9 cellular contexts compared by ENCODE assay signal in genomic region chr14:89349196-89350008, GRCh38.
DNase-seq lines count a peak whose midpoint lies in the region; ATAC-seq and TF ChIP-seq lines count a peak whose summit lies in the region.
"Had no signal": no experiment of that assay in that cellular context is flagged by ENCODE, and none has a peak within 500 bp of the region (broad histone marks: within the 10 kb centered on the region; RNA-seq: fewer than 3 reads in every experiment).

No MANE protein-coding gene starts in this region.

- H3K4me3 ChIP-seq in IMR-90 (ENCODE audit: insufficient read depth, low read depth, low read length) (no peak overlapping the region), esophagus muscularis mucosa (no peak overlapping the region), trophoblast cell (ENCODE audit: low read depth, low read length) (no peak overlapping the region)

- no peaks in the 10 kb centered on the region for H3K79me2 ChIP-seq in trophoblast cell (ENCODE audit: control insufficient read depth, insufficient read depth, low read length, poor library complexity)

- H3K79me1 ChIP-seq in IMR-90 (ENCODE audit: low read depth in 1 of 2, low read length in 2 of 2) (peaks cover 49 to 66% of the 10 kb centered on the region in 2 experiments), trophoblast cell (ENCODE audit: low read length) (no peaks in the 10 kb centered on the region)

- no peak overlapping the region for H3K9ac ChIP-seq in IMR-90 (ENCODE audit: low read depth, low read length)
- H3K9ac ChIP-seq in trophoblast cell (ENCODE audit: low read length): no peak overlapping the region

- H2AK5ac ChIP-seq in IMR-90 (ENCODE audit: low read depth, low read length): no peak overlapping the region
- no peak overlapping the region for H2AK5ac ChIP-seq in trophoblast cell (ENCODE audit: low read length)

- no peak overlapping the region for H4K91ac ChIP-seq in IMR-90 (ENCODE audit: insufficient read depth, low read depth, low read length)
- no peak overlapping the region for H4K91ac ChIP-seq in trophoblast cell (ENCODE audit: low read depth, low read length)

- H3K23ac ChIP-seq in IMR-90 (ENCODE audit: low read depth, low read length) (no peak overlapping the region), trophoblast cell (ENCODE audit: low read length) (no peak overlapping the region)

- CTCF ChIA-PET in IMR-90 (lab: Yijun Ruan, JAX): no interaction called here

- no peak overlapping the region for H2BK20ac ChIP-seq in IMR-90 (ENCODE audit: low read depth, low read length)

- intact Hi-C loops in IMR-90 (cut with micrococcal nuclease): no loop called here
- intact Hi-C loops in esophagus muscularis mucosa (cut with DNase I): no loop called here

- H4K8ac ChIP-seq in IMR-90 (ENCODE audit: low read depth in 2 of 2, low read length in 2 of 2): no peak overlapping the region
- no peak overlapping the region for H4K8ac ChIP-seq in trophoblast cell (ENCODE audit: low read depth, low read length)

- H3K4ac ChIP-seq in IMR-90 (ENCODE audit: low read depth, low read length): no peak overlapping the region
- no peak overlapping the region for H3K4ac ChIP-seq in trophoblast cell (ENCODE audit: low read depth, low read length)

- H3K27ac ChIP-seq in IMR-90 (ENCODE audit: insufficient read depth, low read length) (no peak overlapping the region), esophagus muscularis mucosa (replicated peaks in 1 of 4) (peak overlapping the region in 3 of 4 donors; percentile 6 to 16 (median 12)), trophoblast cell (ENCODE audit: low read depth, low read length) (no peak overlapping the region)
- H3K27ac ChIP-seq: epithelial cell of prostate had no signal

- H3K14ac ChIP-seq in IMR-90 (replicated peaks; ENCODE audit: low read depth, low read length) (no peak overlapping the region), trophoblast cell (ENCODE audit: low read length) (no peak overlapping the region)

- no peak for TF ChIP-seq RAD21 in IMR-90 (IDR thresholded peaks at IDR 0.05; ENCODE audit: low read length)

- H2BK120ac ChIP-seq in IMR-90 (ENCODE audit: low read depth, low read length) (no peak overlapping the region), trophoblast cell (ENCODE audit: insufficient read depth, low read length, poor library complexity) (no peak overlapping the region)

- H4K12ac ChIP-seq in trophoblast cell (ENCODE audit: low read depth, low read length): no peak overlapping the region

- H4K20me1 ChIP-seq in IMR-90 (ENCODE audit: insufficient read depth, low read length): no peaks in the 10 kb centered on the region

- TF ChIP-seq CTCF in IMR-90 (conservative IDR thresholded peaks at IDR 0.05; ENCODE audit: low read depth, low read length) (no peak), esophagus muscularis mucosa (IDR thresholded peaks at IDR 0.05) (no peak)

- H2BK5ac ChIP-seq in IMR-90 (ENCODE audit: low read depth, low read length, poor library complexity, severe bottlenecking) (no peak overlapping the region), trophoblast cell (ENCODE audit: low read depth, low read length, poor library complexity) (no peak overlapping the region)

- no peak overlapping the region for H3K18ac ChIP-seq in IMR-90 (ENCODE audit: low read depth, low read length)
- H3K18ac ChIP-seq in trophoblast cell (ENCODE audit: low read length): peak overlapping the region; percentile 71

- no peak for TF ChIP-seq EP300 in esophagus muscularis mucosa (IDR thresholded peaks at IDR 0.05)

- no TSS peak for BruUV-seq in IMR-90 (replicated peaks; lab: Mats Ljungman, UMichigan)

- POLR2A ChIA-PET in IMR-90 (lab: Charles Lee; ENCODE audit: unreplicated experiment): no interaction called here

- H3K56ac ChIP-seq in IMR-90 (ENCODE audit: extremely low read depth, insufficient read depth, low read length): no peak overlapping the region

- H3K4me1 ChIP-seq in IMR-90 (ENCODE audit: control insufficient read depth, insufficient read depth, low read length): peaks cover 16% of the 10 kb centered on the region
- peaks cover 31 to 62% (median 46%) of the 10 kb centered on the region in 4 donors for H3K4me1 ChIP-seq in esophagus muscularis mucosa
- peaks cover 10 to 13% of the 10 kb centered on the region in 2 experiments for H3K4me1 ChIP-seq in trophoblast cell (ENCODE audit: control insufficient read depth in 1 of 2, insufficient read depth in 2 of 2, low read length in 2 of 2)

- H2BK12ac ChIP-seq in trophoblast cell (ENCODE audit: low read length): no peak overlapping the region

- dilution Hi-C loops in IMR-90 (cut with HindIII; ENCODE audit: low sequenced_read_pairs, unreplicated experiment): no loop called here

- H3K27me3 ChIP-seq in IMR-90 (ENCODE audit: control insufficient read depth, insufficient read depth, low read length) (no peaks in the 10 kb centered on the region), esophagus muscularis mucosa (no peaks in the 10 kb centered on the region), trophoblast cell (ENCODE audit: insufficient read depth, low read length) (no peaks in the 10 kb centered on the region)

- ATAC-seq in IMR-90 (ENCODE audit: low read depth) (no peak), GM21619 (IDR thresholded peaks at IDR 0.05; ENCODE audit: unreplicated experiment) (no peak), GM18519 (IDR thresholded peaks at IDR 0.05; ENCODE audit: low FRiP score, unreplicated experiment) (no peak), HG03469 (IDR thresholded peaks at IDR 0.05; ENCODE audit: unreplicated experiment) (no peak)

- H2AFZ ChIP-seq in IMR-90 (replicated peaks; ENCODE audit: low read length, poor library complexity) (no peak overlapping the region), trophoblast cell (ENCODE audit: insufficient read depth, low read length, poor library complexity) (no peak overlapping the region)

- no peak for TF ChIP-seq POLR2A in IMR-90 (IDR thresholded peaks at IDR 0.05; ENCODE audit: low read depth, low read length)
- TF ChIP-seq POLR2A in esophagus muscularis mucosa (IDR thresholded peaks at IDR 0.05; ENCODE audit: low read depth): no peak

- H3K9me3 ChIP-seq in IMR-90 (ENCODE audit: control insufficient read depth, insufficient read depth, low read length): no peaks in the 10 kb centered on the region
- no peaks in the 10 kb centered on the region for H3K9me3 ChIP-seq in esophagus muscularis mucosa
- H3K9me3 ChIP-seq in trophoblast cell (ENCODE audit: insufficient read depth, low read depth, low read length): no peaks in the 10 kb centered on the region

- H2BK15ac ChIP-seq in IMR-90 (ENCODE audit: low read depth, low read length): no peak overlapping the region

- no peak overlapping the region for H4K5ac ChIP-seq in IMR-90 (ENCODE audit: low read depth, low read length)

- H3K4me2 ChIP-seq in IMR-90 (ENCODE audit: low read depth, low read length) (no peak overlapping the region), trophoblast cell (ENCODE audit: low read length) (no peak overlapping the region)

- WGBS in IMR-90 (ENCODE audit: extremely low coverage in 2 of 2, insufficient read length in 1 of 2), 2 experiments: 40% methylated on average over 1 of the region's 8 CpGs; no CpG with 5 or more reads in 1 of the 2 experiments
- WGBS in esophagus muscularis mucosa: 73% methylated on average over 8 of the region's 8 CpGs
- WGBS in trophoblast cell (ENCODE audit: extremely low coverage, insufficient coverage, insufficient read length): no CpG with 5 or more reads among the region's 8 CpGs

- H3K9me1 ChIP-seq in IMR-90 (ENCODE audit: insufficient read depth, low read length): peaks cover 6% of the 10 kb centered on the region

- H3K36me3 ChIP-seq in IMR-90 (ENCODE audit: control insufficient read depth, insufficient read depth, low read length) (peaks cover 22% of the 10 kb centered on the region), esophagus muscularis mucosa (peaks cover 0 to 16% (median 4%) of the 10 kb centered on the region in 4 donors), trophoblast cell (ENCODE audit: control insufficient read depth in 1 of 2, insufficient read depth in 2 of 2, low read length in 2 of 2) (peaks cover 12 to 16% of the 10 kb centered on the region in 2 experiments)

- in situ Hi-C loops in IMR-90 (cut with MboI; ENCODE audit: low sequenced_read_pairs): no loop called here

- no peak overlapping the region for H2AK9ac ChIP-seq in IMR-90 (replicated peaks; ENCODE audit: low read depth, low read length, poor library complexity)

- DNase-seq in IMR-90: no peak
- DNase-seq in NCI-H510A treated with DMSO at 0.1 percent for 48 hours (lab: John Stamatoyannopoulos, UW): peak; percentile 96
- no peak for DNase-seq in esophagus muscularis mucosa (ENCODE audit: extremely low spot score)
- DNase-seq in trophoblast cell: peak; percentile 87 to 96
- DNase-seq in activated CD4-positive, alpha-beta T cell treated with anti-CD3 and anti-CD28 coated beads for 4 hours: no peak

TF ChIP-seq in IMR-90, 13 proteins besides CTCF, POLR2A, EP300 and RAD21:
- TF ChIP-seq CEBPB (IDR thresholded peaks at IDR 0.05; ENCODE audit: low read depth, low read length) (peak; percentile 49), CHD1 (IDR thresholded peaks at IDR 0.05; ENCODE audit: low read depth, low read length) (no peak)

Comparison
In these comparisons a context has a peak if more than half of its experiments do, and no peak if none do; other contexts are left out.
1. DNase-seq: peak in NCI-H510A treated with DMSO at 0.1 percent for 48 hours (single experiment) and trophoblast cell (2 of 2); none in IMR-90 (single experiment), esophagus muscularis mucosa (single experiment) and activated CD4-positive, alpha-beta T cell treated with anti-CD3 and anti-CD28 coated beads for 4 hours (0 of 2).
2. H3K27ac ChIP-seq: peak in esophagus muscularis mucosa (3 of 4); none in IMR-90 (single experiment) and trophoblast cell (single experiment).